ENCODE assay signal across 25 cellular contexts in the genomic region with DNA sequence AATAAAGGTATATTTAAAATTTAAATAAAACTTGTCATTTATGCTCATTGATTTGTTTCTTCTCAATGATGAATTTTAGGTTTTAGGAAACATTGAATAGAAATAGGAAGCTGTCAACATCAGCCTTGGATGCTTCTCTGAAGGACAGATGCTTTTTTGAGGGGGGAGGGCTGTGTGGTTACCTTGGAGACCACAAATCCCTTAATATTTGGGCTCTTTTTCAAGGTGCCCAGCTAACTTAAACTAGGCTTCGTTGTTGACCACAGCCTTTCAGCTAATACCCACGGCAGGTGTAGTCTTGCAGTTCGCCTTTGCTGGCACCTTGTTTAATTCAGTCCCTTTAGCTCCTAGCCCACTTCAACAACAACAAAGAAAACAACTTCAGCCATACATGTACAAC.
"Had no signal": no experiment of that assay in that cellular context is flagged by ENCODE, and none has a peak within 500 bp of the region (broad histone marks: within the 10 kb centered on the region; RNA-seq: fewer than 3 reads in every experiment).

No MANE protein-coding gene starts in this region.

- H3K9me3 ChIP-seq: MG63, SJSA1 had no signal

- ATAC-seq: activated naive CD4-positive, alpha-beta T cell treated with anti-CD3 and anti-CD28 coated beads, Interleukin-2, amount 50 U/mL, for 72 hours; activated T-cell treated with anti-CD3 and anti-CD28 coated beads, Interleukin-2, amount 50 U/mL, for 4 hours; Panc1; SK-N-SH treated with all-trans-retinoic acid at 6 μM for 48 hours had no signal

- H3K36me3 ChIP-seq: brain microvascular endothelial cell, cardiac muscle cell, MG63, SJSA1 had no signal

- FAIRE-seq: astrocyte had no signal

- H3K27me3 ChIP-seq: cardiac muscle cell, MG63, SJSA1 had no signal

- DNase-seq: activated CD4-positive, alpha-beta T cell treated with anti-CD3 and anti-CD28 coated beads, Interleukin-2, amount 10 ng/mL, durations not matched to agents 24 days and 14 days; activated CD4-positive, alpha-beta T cell treated with anti-CD3 and anti-CD28 coated beads, Interleukin-2, amount 50 U/mL, for 48 hours; activated CD4-positive, CD25-positive, alpha-beta regulatory T cell treated with anti-CD3 and anti-CD28 coated beads, Interleukin-2, amount 50 U/mL, for 72 hours; activated CD8-positive, alpha-beta memory T cell treated with anti-CD3 and anti-CD28 coated beads for 24 hours; activated effector memory CD4-positive, alpha-beta T cell treated with anti-CD3 and anti-CD28 coated beads, Interleukin-2, amount 50 U/mL, for 16 hours; activated naive CD4-positive, alpha-beta T cell treated with Interleukin-2 at 50 U/mL for 16 hours; activated T-cell treated with anti-CD3 and anti-CD28 coated beads, Interleukin-2, amount 50 U/mL, for 4 hours; amygdala; brain microvascular endothelial cell; KG1; MG63; NCI-H1436; NCI-H1694 treated with DMSO at 0.1 percent for 48 hours; NCI-H2227 treated with DMSO at 0.1 percent for 48 hours; NCI-H446 treated with DMSO at 0.1 percent for 48 hours; NCI-H524 treated with DMSO at 0.1 percent for 48 hours; NCI-H748 treated with DMSO at 0.1 percent for 48 hours; SHP77; SW 1271 had no signal

- H3K27ac ChIP-seq: brain microvascular endothelial cell, cardiac muscle cell, SJSA1 had no signal

- H3K4me3 ChIP-seq: cardiac muscle cell, MG63, SJSA1 had no signal
